ENCODE assay signal across 6 cellular contexts in the genomic region with DNA sequence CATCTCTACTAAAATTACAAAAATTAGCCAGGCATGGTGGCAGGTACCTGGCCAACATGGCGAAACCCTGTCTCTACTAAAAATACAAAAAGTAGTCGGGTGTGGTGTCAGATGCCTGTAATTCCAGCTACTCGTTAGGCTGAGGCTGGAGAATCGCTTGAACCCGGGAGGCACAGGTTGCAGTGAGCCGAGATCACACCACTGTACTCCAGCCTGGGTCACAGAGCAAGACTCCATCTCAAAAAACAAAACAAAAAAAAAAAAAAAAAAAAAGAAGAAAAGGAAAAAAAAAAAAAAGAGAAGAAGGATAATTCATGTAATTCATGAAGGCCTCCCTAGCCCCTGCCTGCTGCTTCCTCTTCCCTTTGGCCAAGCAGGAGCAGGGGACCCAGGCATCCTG. TPM values are rescaled to one million over a fixed set of nuclear protein-coding genes. Genes with fewer than 3 reads are reported as not detected.
"Had no signal": no experiment of that assay in that cellular context is flagged by ENCODE, and none has a peak within 500 bp of the region (broad histone marks: within the 10 kb centered on the region; RNA-seq: fewer than 3 reads in every experiment).

No MANE protein-coding gene starts in this region.

RNA-seq across cellular contexts. Expression of a gene that starts 10.4 kb away (rescaled TPM):
- total RNA-seq: GM23248, H4, H7, HepG2, HFFc6, HT1080 had no signal
- polyA plus RNA-seq: HepG2 had no signal
